ENCODE assay signal across 1 cellular context in the genomic region with DNA sequence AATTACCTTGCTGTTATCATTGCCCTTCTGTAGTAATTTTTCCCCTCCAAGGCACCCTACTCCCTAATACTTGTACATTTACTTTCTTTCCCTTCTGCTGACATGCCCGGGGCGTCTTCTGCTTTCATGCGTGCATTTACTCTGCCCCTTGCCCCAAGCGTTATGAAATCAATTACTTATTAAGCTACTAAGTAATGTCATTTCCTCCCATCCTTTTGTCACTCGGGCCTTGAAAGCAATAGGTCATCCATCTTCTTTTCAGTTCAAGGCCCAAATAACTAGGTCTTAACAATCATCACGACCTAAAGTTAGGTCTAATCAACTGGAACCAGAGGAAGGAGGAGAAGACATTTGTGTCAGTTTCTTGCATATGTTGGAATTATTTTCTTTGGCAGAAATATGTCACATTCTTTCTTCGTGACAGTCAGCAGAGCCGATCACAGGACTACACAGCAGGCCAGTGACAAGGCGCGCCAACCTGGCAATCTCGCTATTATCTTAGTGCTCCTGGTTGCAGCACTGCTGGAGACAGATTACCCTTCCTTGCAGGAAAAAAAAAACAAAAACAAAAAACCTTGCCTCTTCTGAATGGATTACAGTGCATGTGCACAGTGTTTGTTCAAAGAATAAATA.
TF ChIP-seq lines count a peak whose summit lies in the region.

No MANE protein-coding gene starts in this region.

TF ChIP-seq in HepG2, 621 proteins besides CTCF, POLR2A, EP300 and RAD21 (continued from another document and continues in another):
- TF ChIP-seq, protein P1, sequence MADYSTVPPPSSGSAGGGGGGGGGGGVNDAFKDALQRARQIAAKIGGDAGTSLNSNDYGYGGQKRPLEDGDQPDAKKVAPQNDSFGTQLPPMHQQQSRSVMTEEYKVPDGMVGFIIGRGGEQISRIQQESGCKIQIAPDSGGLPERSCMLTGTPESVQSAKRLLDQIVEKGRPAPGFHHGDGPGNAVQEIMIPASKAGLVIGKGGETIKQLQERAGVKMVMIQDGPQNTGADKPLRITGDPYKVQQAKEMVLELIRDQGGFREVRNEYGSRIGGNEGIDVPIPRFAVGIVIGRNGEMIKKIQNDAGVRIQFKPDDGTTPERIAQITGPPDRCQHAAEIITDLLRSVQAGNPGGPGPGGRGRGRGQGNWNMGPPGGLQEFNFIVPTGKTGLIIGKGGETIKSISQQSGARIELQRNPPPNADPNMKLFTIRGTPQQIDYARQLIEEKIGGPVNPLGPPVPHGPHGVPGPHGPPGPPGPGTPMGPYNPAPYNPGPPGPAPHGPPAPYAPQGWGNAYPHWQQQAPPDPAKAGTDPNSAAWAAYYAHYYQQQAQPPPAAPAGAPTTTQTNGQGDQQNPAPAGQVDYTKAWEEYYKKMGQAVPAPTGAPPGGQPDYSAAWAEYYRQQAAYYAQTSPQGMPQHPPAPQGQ (CRISPR knock-in tag; IDR thresholded peaks at IDR 0.05; ENCODE audit: borderline replicate concordance): no peak
- no peak for TF ChIP-seq ZNF772 (CRISPR knock-in tag; IDR thresholded peaks at IDR 0.05)
- TF ChIP-seq SATB2 (CRISPR knock-in tag; IDR thresholded peaks at IDR 0.05): no peak
- no peak for TF ChIP-seq SSRP1 (CRISPR knock-in tag; IDR thresholded peaks at IDR 0.05)
- no peak for TF ChIP-seq HMG20B (CRISPR knock-in tag; conservative IDR thresholded peaks at IDR 0.05)
- TF ChIP-seq, protein P2, sequence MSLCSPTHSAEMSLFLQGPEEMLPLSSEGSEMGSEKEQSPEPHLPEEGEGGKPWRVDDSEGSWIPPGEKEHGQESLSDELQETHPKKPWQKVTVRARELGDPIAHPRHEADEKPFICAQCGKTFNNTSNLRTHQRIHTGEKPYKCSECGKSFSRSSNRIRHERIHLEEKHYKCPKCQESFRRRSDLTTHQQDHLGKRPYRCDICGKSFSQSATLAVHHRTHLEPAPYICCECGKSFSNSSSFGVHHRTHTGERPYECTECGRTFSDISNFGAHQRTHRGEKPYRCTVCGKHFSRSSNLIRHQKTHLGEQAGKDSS (CRISPR knock-in tag; IDR thresholded peaks at IDR 0.05; ENCODE audit: borderline replicate concordance, low read depth): no peak
- TF ChIP-seq NFIB (CRISPR knock-in tag; IDR thresholded peaks at IDR 0.05; ENCODE audit: borderline replicate concordance): no peak
- TF ChIP-seq ZBTB49 (CRISPR knock-in tag; IDR thresholded peaks at IDR 0.05; ENCODE audit: borderline replicate concordance): no peak
- no peak for TF ChIP-seq HIVEP1 (CRISPR knock-in tag; IDR thresholded peaks at IDR 0.05)
- no peak; the same call in 1 of the 2 replicates for TF ChIP-seq PPARG (CRISPR knock-in tag; conservative IDR thresholded peaks at IDR 0.05)
- TF ChIP-seq SCMH1 (CRISPR knock-in tag; IDR thresholded peaks at IDR 0.05; ENCODE audit: borderline replicate concordance): no peak
- TF ChIP-seq KDM3A (CRISPR knock-in tag; IDR thresholded peaks at IDR 0.05; ENCODE audit: low read depth): no peak
- TF ChIP-seq BCL6 (CRISPR knock-in tag; IDR thresholded peaks at IDR 0.05): no peak
- no peak for TF ChIP-seq CREB1 (IDR thresholded peaks at IDR 0.05)
- TF ChIP-seq CREB1 (CRISPR knock-in tag; IDR thresholded peaks at IDR 0.05): peak; percentile 66
- TF ChIP-seq ATF1 (CRISPR knock-in tag; IDR thresholded peaks at IDR 0.05): peak; percentile 51
- no peak for TF ChIP-seq ZMAT5 (CRISPR knock-in tag; IDR thresholded peaks at IDR 0.05; ENCODE audit: borderline replicate concordance, low read depth)
- no peak for TF ChIP-seq GLI4 (CRISPR knock-in tag; IDR thresholded peaks at IDR 0.05; ENCODE audit: borderline replicate concordance)
- TF ChIP-seq HOXA3 (CRISPR knock-in tag; IDR thresholded peaks at IDR 0.05): no peak
- TF ChIP-seq ETV5 (CRISPR knock-in tag; IDR thresholded peaks at IDR 0.05; ENCODE audit: borderline replicate concordance): peak; percentile 28; the same call in 1 of the 2 replicates
- 0 out of 2 replicates have a peak, but pooled peaks have one; percentile 43 for TF ChIP-seq STAT6 (CRISPR knock-in tag; IDR thresholded peaks at IDR 0.05; ENCODE audit: borderline replicate concordance)
- TF ChIP-seq MED8 (CRISPR knock-in tag; IDR thresholded peaks at IDR 0.05; ENCODE audit: insufficient replicate concordance): no peak
- no peak for TF ChIP-seq SP140L (CRISPR knock-in tag; IDR thresholded peaks at IDR 0.05; ENCODE audit: borderline replicate concordance)
- peak; percentile 12; the same call in 1 of the 2 replicates for TF ChIP-seq HNF4G (IDR thresholded peaks at IDR 0.05; ENCODE audit: borderline replicate concordance, low read depth, low read length)
- TF ChIP-seq HNF4G (CRISPR knock-in tag; IDR thresholded peaks at IDR 0.05; ENCODE audit: borderline replicate concordance, low read depth): no peak
- TF ChIP-seq RERE (CRISPR knock-in tag; IDR thresholded peaks at IDR 0.05; ENCODE audit: low read depth): no peak
- no peak for TF ChIP-seq ZNF280D (CRISPR knock-in tag; IDR thresholded peaks at IDR 0.05)
- no peak for TF ChIP-seq ZNF615 (CRISPR knock-in tag; IDR thresholded peaks at IDR 0.05; ENCODE audit: borderline replicate concordance)
- no peak for TF ChIP-seq KDM6A (CRISPR knock-in tag; IDR thresholded peaks at IDR 0.05; ENCODE audit: low read depth)
- TF ChIP-seq MTF2 (CRISPR knock-in tag; IDR thresholded peaks at IDR 0.05; ENCODE audit: borderline replicate concordance): no peak
- TF ChIP-seq, protein P3, sequence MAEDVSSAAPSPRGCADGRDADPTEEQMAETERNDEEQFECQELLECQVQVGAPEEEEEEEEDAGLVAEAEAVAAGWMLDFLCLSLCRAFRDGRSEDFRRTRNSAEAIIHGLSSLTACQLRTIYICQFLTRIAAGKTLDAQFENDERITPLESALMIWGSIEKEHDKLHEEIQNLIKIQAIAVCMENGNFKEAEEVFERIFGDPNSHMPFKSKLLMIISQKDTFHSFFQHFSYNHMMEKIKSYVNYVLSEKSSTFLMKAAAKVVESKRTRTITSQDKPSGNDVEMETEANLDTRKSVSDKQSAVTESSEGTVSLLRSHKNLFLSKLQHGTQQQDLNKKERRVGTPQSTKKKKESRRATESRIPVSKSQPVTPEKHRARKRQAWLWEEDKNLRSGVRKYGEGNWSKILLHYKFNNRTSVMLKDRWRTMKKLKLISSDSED (CRISPR knock-in tag; IDR thresholded peaks at IDR 0.05): no peak
- TF ChIP-seq, protein P4, sequence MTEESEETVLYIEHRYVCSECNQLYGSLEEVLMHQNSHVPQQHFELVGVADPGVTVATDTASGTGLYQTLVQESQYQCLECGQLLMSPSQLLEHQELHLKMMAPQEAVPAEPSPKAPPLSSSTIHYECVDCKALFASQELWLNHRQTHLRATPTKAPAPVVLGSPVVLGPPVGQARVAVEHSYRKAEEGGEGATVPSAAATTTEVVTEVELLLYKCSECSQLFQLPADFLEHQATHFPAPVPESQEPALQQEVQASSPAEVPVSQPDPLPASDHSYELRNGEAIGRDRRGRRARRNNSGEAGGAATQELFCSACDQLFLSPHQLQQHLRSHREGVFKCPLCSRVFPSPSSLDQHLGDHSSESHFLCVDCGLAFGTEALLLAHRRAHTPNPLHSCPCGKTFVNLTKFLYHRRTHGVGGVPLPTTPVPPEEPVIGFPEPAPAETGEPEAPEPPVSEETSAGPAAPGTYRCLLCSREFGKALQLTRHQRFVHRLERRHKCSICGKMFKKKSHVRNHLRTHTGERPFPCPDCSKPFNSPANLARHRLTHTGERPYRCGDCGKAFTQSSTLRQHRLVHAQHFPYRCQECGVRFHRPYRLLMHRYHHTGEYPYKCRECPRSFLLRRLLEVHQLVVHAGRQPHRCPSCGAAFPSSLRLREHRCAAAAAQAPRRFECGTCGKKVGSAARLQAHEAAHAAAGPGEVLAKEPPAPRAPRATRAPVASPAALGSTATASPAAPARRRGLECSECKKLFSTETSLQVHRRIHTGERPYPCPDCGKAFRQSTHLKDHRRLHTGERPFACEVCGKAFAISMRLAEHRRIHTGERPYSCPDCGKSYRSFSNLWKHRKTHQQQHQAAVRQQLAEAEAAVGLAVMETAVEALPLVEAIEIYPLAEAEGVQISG (CRISPR knock-in tag; IDR thresholded peaks at IDR 0.05): no peak
- TF ChIP-seq ZNF44 (CRISPR knock-in tag; IDR thresholded peaks at IDR 0.05): no peak
- TF ChIP-seq CEBPG (CRISPR knock-in tag; IDR thresholded peaks at IDR 0.05): peak; percentile 67
